13 cellular contexts compared by ENCODE assay signal in the genomic region with DNA sequence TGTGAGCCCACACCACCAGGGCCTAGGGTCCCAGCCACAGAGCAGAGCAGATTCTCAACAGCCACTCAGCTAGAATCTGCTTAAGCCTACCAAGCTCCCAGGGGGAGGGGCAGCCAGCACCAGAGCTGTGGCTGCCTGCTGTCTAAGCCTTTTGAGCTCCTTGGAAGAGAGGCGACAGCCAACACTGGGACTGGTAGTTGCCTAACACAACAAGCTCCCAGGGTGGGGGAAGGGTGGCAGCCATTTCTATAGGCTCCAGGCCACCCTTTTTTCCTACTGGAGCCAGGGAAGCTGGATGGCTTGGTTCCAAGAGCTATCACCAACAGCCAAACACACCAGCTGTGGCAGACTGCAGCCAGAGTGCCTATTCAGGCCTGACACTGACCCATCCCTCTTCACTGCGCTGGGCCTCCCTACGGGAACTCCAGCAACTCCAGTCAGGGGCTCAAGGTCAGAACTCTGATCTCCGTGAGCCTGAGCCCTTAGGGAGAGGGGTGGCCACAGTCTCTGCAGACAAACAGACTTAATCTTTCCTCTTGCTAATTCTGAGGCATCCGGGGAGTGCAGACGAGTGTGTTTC.
DNase-seq lines count a peak whose midpoint lies in the region; ATAC-seq and TF ChIP-seq lines count a peak whose summit lies in the region.
"Had no signal": no experiment of that assay in that cellular context is flagged by ENCODE, and none has a peak within 500 bp of the region (broad histone marks: within the 10 kb centered on the region; RNA-seq: fewer than 3 reads in every experiment).

No MANE protein-coding gene starts in this region.

- no peaks in the 10 kb centered on the region for H3K4me1 Mint-ChIP-seq in MCF 10A (ENCODE audit: insufficient read depth, unreplicated experiment)
- no peaks in the 10 kb centered on the region for H3K4me1 Mint-ChIP-seq in activated T-cell treated with anti-CD3 and anti-CD28 coated beads, Interleukin-2, amount 50 U/mL, for 4 hours (ENCODE audit: low read depth)

- intact Hi-C loops in MCF 10A (cut with micrococcal nuclease) (no loop called here), breast epithelium (cut with DNase I; ENCODE audit: low total_unique reads) (no loop called here)

- DNase-seq in MCF 10A (ENCODE audit: unreplicated experiment): peak; percentile 73
- DNase-seq in breast epithelium (ENCODE audit: low spot score in 2 of 2): no peak
- DNase-seq in NCI-H446 treated with DMSO at 0.1 percent for 48 hours (lab: John Stamatoyannopoulos, UW): peak; percentile 62
- peak; percentile 71 for DNase-seq in ecto neural progenitor cell (ENCODE audit: low spot score)
- peak; percentile 7 for DNase-seq in renal cortical epithelial cell (ENCODE audit: low read depth)
- no peak for DNase-seq in GM13976 (ENCODE audit: low spot score)
- DNase-seq in germinal center (ENCODE audit: low spot score): no peak
- DNase-seq in activated T-cell treated with anti-CD3 and anti-CD28 coated beads, Interleukin-2, amount 50 U/mL, for 4 hours: no peak
- DNase-seq: activated CD8-positive, alpha-beta T cell treated with anti-CD3 and anti-CD28 coated beads for 36 hours; effector memory CD8-positive, alpha-beta T cell; NCI-H510A had no signal

- no peaks in the 10 kb centered on the region for H3K27me3 ChIP-seq in breast epithelium

- H3K9me3 Mint-ChIP-seq in MCF 10A (ENCODE audit: unreplicated experiment): peaks cover 16% of the 10 kb centered on the region
- peaks cover 33% of the 10 kb centered on the region for H3K9me3 Mint-ChIP-seq in activated T-cell treated with anti-CD3 and anti-CD28 coated beads, Interleukin-2, amount 50 U/mL, for 4 hours

- H3K36me3 ChIP-seq in breast epithelium: no peaks in the 10 kb centered on the region

- CTCF ChIA-PET in MCF 10A (lab: Yijun Ruan, JAX): no interaction called here

- peaks cover 0 to 16% of the 10 kb centered on the region in 2 donors for H3K9me3 ChIP-seq in breast epithelium

- POLR2A ChIA-PET in MCF 10A (lab: Yijun Ruan, JAX): no interaction called here

- TF ChIP-seq POLR2A in breast epithelium (IDR thresholded peaks at IDR 0.05): no peak

- TF ChIP-seq CTCF in MCF 10A (IDR thresholded peaks at IDR 0.05; ENCODE audit: unreplicated experiment) (no peak), breast epithelium (IDR thresholded peaks at IDR 0.05) (no peak), GM13976 (IDR thresholded peaks at IDR 0.05; ENCODE audit: borderline replicate concordance, control extremely low read depth, extremely low read depth, insufficient read depth, missing control alignments) (no peak)

- no TSS peak for BruUV-seq in MCF 10A (replicated peaks; lab: Mats Ljungman, UMichigan)

- ATAC-seq in activated T-cell treated with anti-CD3 and anti-CD28 coated beads, Interleukin-2, amount 50 U/mL, for 4 hours: no peak
- ATAC-seq: activated CD8-positive, alpha-beta T cell treated with anti-CD3 and anti-CD28 coated beads for 36 hours; effector memory CD8-positive, alpha-beta T cell had no signal

- H3K4me3 ChIP-seq in breast epithelium: no peak overlapping the region
- H3K4me3 ChIP-seq: smooth muscle cell had no signal

- no peaks in the 10 kb centered on the region for H3K36me3 Mint-ChIP-seq in MCF 10A (ENCODE audit: insufficient read depth, unreplicated experiment)
- no peaks in the 10 kb centered on the region for H3K36me3 Mint-ChIP-seq in activated T-cell treated with anti-CD3 and anti-CD28 coated beads, Interleukin-2, amount 50 U/mL, for 4 hours (ENCODE audit: insufficient read depth)

- H3K27ac ChIP-seq in breast epithelium: no peak overlapping the region

- H3K4me3 Mint-ChIP-seq in MCF 10A (ENCODE audit: unreplicated experiment): no peak overlapping the region
- H3K4me3 Mint-ChIP-seq in activated T-cell treated with anti-CD3 and anti-CD28 coated beads, Interleukin-2, amount 50 U/mL, for 4 hours: no peak overlapping the region
- H3K4me3 Mint-ChIP-seq: activated CD8-positive, alpha-beta T cell treated with anti-CD3 and anti-CD28 coated beads for 36 hours; activated T-helper 1 cell treated with anti-CD3 and anti-CD28 coated beads, Interleukin-12 subunit alpha, Interleukin-12 subunit beta, Interleukin-2, Interleukin-4 antibody, amounts not matched to agents 30 ng/mL and 10 ng/mL and 1 ng/mL, durations not matched to agents 14 hours and 24 hours and 36 hours; effector memory CD8-positive, alpha-beta T cell had no signal

- H3K4me1 ChIP-seq in breast epithelium: no peaks in the 10 kb centered on the region

- H3K27me3 Mint-ChIP-seq in MCF 10A (ENCODE audit: insufficient read depth, unreplicated experiment): no peaks in the 10 kb centered on the region
- H3K27me3 Mint-ChIP-seq in activated T-cell treated with anti-CD3 and anti-CD28 coated beads, Interleukin-2, amount 50 U/mL, for 4 hours (ENCODE audit: low read depth): no peaks in the 10 kb centered on the region
- H3K27me3 Mint-ChIP-seq: activated CD8-positive, alpha-beta T cell treated with anti-CD3 and anti-CD28 coated beads for 36 hours; effector memory CD8-positive, alpha-beta T cell had no signal

- in situ Hi-C loops in GM13976 (cut with MboI; ENCODE audit: low sequenced_read_pairs, unreplicated experiment): no loop called here

- H3K27ac Mint-ChIP-seq in MCF 10A (ENCODE audit: low read depth, unreplicated experiment): no peak overlapping the region
- H3K27ac Mint-ChIP-seq: activated CD8-positive, alpha-beta T cell treated with anti-CD3 and anti-CD28 coated beads for 36 hours; activated T-helper 1 cell treated with anti-CD3 and anti-CD28 coated beads, Interleukin-12 subunit alpha, Interleukin-12 subunit beta, Interleukin-2, Interleukin-4 antibody, amounts not matched to agents 30 ng/mL and 10 ng/mL and 1 ng/mL, durations not matched to agents 14 hours and 24 hours and 36 hours; effector memory CD8-positive, alpha-beta T cell had no signal

Comparison
In these comparisons a context has a peak if more than half of its experiments do, and no peak if none do; other contexts are left out.
1. DNase-seq: peak in MCF 10A (single experiment), NCI-H446 treated with DMSO at 0.1 percent for 48 hours (single experiment), ecto neural progenitor cell (single experiment) and renal cortical epithelial cell (single experiment); none in breast epithelium (0 of 2), GM13976 (single experiment), germinal center (single experiment) and activated T-cell treated with anti-CD3 and anti-CD28 coated beads, Interleukin-2, amount 50 U/mL, for 4 hours (single experiment).